In the genomic region with DNA sequence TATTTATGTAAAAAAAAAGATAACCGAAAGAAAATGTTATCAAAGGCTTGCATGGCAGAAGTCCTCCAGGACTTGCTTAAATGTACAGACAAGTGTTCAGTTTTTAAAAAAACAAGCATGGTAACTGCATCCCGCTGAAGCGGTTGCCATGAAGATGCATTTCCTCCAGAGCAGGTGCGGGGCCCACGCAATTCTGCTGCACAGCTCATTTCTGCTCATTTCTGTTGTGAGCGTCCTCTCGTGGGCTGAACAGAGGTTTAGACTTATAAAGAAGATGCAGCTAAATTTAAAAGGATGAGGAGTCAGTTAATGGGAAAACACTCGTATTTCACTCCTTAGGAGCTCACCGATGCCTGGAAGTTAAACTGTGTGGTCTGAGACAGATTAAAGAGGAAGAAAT, we compare ENCODE assay signal across 18 cellular contexts.
"Had no signal": no experiment of that assay in that cellular context is flagged by ENCODE, and none has a peak within 500 bp of the region (broad histone marks: within the 10 kb centered on the region; RNA-seq: fewer than 3 reads in every experiment).

No MANE protein-coding gene starts in this region.

- DNase-seq: activated B cell treated with CpG ODN at 0.5 μM for 24 hours; activated CD4-positive, alpha-beta T cell treated with anti-CD3 and anti-CD28 coated beads, Interleukin-2, amount 50 U/mL, for 1 hour; activated CD8-positive, alpha-beta memory T cell treated with anti-CD3 and anti-CD28 coated beads, Interleukin-2, amount 10 ng/mL, durations not matched to agents 7 days and 5 days; brain microvascular endothelial cell; cerebellar nuclear complex; effector CD4-positive, alpha-beta T cell; gastrocnemius medialis; heart right ventricle; mesendoderm; naive thymus-derived CD8-positive, alpha-beta T cell; pancreas; sigmoid colon; stimulated activated CD4-positive, alpha-beta T cell treated with anti-CD3 and anti-CD28 coated beads, Interleukin-1b, Interleukin-23, amount 100 ng/mL, for 48 hours; stimulated activated CD8-positive, alpha-beta memory T cell treated with anti-CD3 and anti-CD28 coated beads, Interleukin-4, amount 100 ng/mL, for 48 hours; stimulated activated naive CD4-positive, alpha-beta T cell; T-helper 9 cell had no signal

- H3K4me3 Mint-ChIP-seq: activated B cell treated with CpG ODN at 0.5 μM for 24 hours; activated CD8-positive, alpha-beta memory T cell treated with anti-CD3 and anti-CD28 coated beads, Interleukin-2, amount 10 ng/mL, durations not matched to agents 7 days and 5 days had no signal

- H3K9me3 ChIP-seq: gastrocnemius medialis, heart right ventricle, pancreas, sigmoid colon, tibial artery, vagina had no signal

- H3K27me3 ChIP-seq: brain microvascular endothelial cell, pancreas, vagina had no signal

- H3K27ac ChIP-seq: brain microvascular endothelial cell, gastrocnemius medialis, pancreas, sigmoid colon, tibial artery, vagina had no signal

- H3K36me3 ChIP-seq: brain microvascular endothelial cell, gastrocnemius medialis, heart right ventricle, pancreas, sigmoid colon, tibial artery, vagina had no signal

- H3K9me3 Mint-ChIP-seq: naive thymus-derived CD8-positive, alpha-beta T cell had no signal

- H3K4me3 ChIP-seq: gastrocnemius medialis, pancreas, sigmoid colon, tibial artery, vagina had no signal

- H3K4me1 ChIP-seq: gastrocnemius medialis, pancreas, sigmoid colon, tibial artery had no signal

- H3K27ac Mint-ChIP-seq: activated B cell treated with CpG ODN at 0.5 μM for 24 hours; activated CD8-positive, alpha-beta memory T cell treated with anti-CD3 and anti-CD28 coated beads, Interleukin-2, amount 10 ng/mL, durations not matched to agents 7 days and 5 days had no signal

- H3K36me3 Mint-ChIP-seq: activated CD8-positive, alpha-beta memory T cell treated with anti-CD3 and anti-CD28 coated beads, Interleukin-2, amount 10 ng/mL, durations not matched to agents 7 days and 5 days; naive thymus-derived CD8-positive, alpha-beta T cell had no signal
